ENCODE assay signal across 1 cellular context in the genomic region with DNA sequence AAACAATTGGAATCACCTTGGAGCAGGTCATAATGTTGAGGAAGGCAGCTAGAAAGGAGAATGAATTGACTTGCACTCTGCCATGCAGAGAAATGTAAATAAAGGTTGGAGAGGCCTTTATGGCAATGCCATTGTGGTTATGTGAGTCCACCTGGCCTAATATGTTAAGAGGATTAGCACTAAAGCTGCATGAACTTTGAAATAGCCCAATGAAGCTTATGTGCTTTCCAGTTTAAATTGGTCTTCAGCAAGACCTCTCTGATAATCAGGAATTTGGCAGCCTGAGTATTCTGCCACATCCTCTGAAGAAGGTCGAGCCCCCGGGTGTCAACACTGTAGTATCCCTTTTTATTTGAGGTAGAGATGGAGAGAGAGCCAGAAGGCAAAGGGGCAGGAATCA.
TF ChIP-seq lines count a peak whose summit lies in the region.

No MANE protein-coding gene starts in this region.

TF ChIP-seq in H1, 55 proteins besides CTCF, POLR2A, EP300 and RAD21:
- no peak for TF ChIP-seq SIX5 (IDR thresholded peaks at IDR 0.05; ENCODE audit: low read depth, low read length)
- TF ChIP-seq SRF (IDR thresholded peaks at IDR 0.05; ENCODE audit: low read depth, low read length), result no peak
- TF ChIP-seq RXRA (IDR thresholded peaks at IDR 0.05; ENCODE audit: insufficient read depth, low read depth, low read length), result no peak
- no peak for TF ChIP-seq EGR1 (IDR thresholded peaks at IDR 0.05; ENCODE audit: borderline replicate concordance, low read depth, low read length)
- no peak for TF ChIP-seq NRF1 (IDR thresholded peaks at IDR 0.05; ENCODE audit: low read depth, low read length)
- TF ChIP-seq GABPA (IDR thresholded peaks at IDR 0.05; ENCODE audit: borderline replicate concordance, insufficient read depth, low read length), result no peak
- TF ChIP-seq TEAD4 (IDR thresholded peaks at IDR 0.05; ENCODE audit: low read depth, low read length), result no peak
- TF ChIP-seq YY1 (IDR thresholded peaks at IDR 0.05; ENCODE audit: low read depth, low read length), result no peak
- no peak for TF ChIP-seq JUN (IDR thresholded peaks at IDR 0.05; ENCODE audit: low read depth, low read length)
- TF ChIP-seq TBP (IDR thresholded peaks at IDR 0.05; ENCODE audit: low read depth, low read length), result no peak
- TF ChIP-seq TAF1 (IDR thresholded peaks at IDR 0.05; ENCODE audit: low read depth, low read length), result no peak
- TF ChIP-seq TAF7 (optimal IDR thresholded peaks at IDR 0.05; ENCODE audit: borderline replicate concordance, low read depth, low read length), result no peak
- TF ChIP-seq PHF8 (conservative IDR thresholded peaks at IDR 0.05; ENCODE audit: low read depth, low read length), result no peak
- TF ChIP-seq GTF2F1 (IDR thresholded peaks at IDR 0.05; ENCODE audit: borderline replicate concordance, low read depth, low read length), result no peak
- no peak for TF ChIP-seq HDAC2 (IDR thresholded peaks at IDR 0.05; ENCODE audit: borderline replicate concordance in 1 of 2, low read depth in 2 of 2, low read length in 2 of 2)
- no peak for TF ChIP-seq POU5F1 (IDR thresholded peaks at IDR 0.05; ENCODE audit: low read depth, low read length)
